In genomic region chr5:43037929-43038510, GRCh38 we compare ENCODE assay signal across 1 cellular context.
TF ChIP-seq lines count a peak whose summit lies in the region.

No MANE protein-coding gene starts in this region.

TF ChIP-seq in IMR-90, 13 proteins besides CTCF, POLR2A, EP300 and RAD21 (continued from another document):
- TF ChIP-seq CEBPB (IDR thresholded peaks at IDR 0.05; ENCODE audit: low read depth, low read length) (no peak), MAFK (IDR thresholded peaks at IDR 0.05; ENCODE audit: low read depth, low read length) (no peak), CHD1 (IDR thresholded peaks at IDR 0.05; ENCODE audit: low read depth, low read length) (no peak), MAZ (IDR thresholded peaks at IDR 0.05; ENCODE audit: borderline replicate concordance, low read depth, low read length) (no peak), MXI1 (IDR thresholded peaks at IDR 0.05; ENCODE audit: borderline replicate concordance, low read depth, low read length) (no peak), ELK1 (IDR thresholded peaks at IDR 0.05; ENCODE audit: borderline replicate concordance, low read depth, low read length) (no peak)
